Comparison of ENCODE assay signal across 8 cellular contexts in the genomic region with DNA sequence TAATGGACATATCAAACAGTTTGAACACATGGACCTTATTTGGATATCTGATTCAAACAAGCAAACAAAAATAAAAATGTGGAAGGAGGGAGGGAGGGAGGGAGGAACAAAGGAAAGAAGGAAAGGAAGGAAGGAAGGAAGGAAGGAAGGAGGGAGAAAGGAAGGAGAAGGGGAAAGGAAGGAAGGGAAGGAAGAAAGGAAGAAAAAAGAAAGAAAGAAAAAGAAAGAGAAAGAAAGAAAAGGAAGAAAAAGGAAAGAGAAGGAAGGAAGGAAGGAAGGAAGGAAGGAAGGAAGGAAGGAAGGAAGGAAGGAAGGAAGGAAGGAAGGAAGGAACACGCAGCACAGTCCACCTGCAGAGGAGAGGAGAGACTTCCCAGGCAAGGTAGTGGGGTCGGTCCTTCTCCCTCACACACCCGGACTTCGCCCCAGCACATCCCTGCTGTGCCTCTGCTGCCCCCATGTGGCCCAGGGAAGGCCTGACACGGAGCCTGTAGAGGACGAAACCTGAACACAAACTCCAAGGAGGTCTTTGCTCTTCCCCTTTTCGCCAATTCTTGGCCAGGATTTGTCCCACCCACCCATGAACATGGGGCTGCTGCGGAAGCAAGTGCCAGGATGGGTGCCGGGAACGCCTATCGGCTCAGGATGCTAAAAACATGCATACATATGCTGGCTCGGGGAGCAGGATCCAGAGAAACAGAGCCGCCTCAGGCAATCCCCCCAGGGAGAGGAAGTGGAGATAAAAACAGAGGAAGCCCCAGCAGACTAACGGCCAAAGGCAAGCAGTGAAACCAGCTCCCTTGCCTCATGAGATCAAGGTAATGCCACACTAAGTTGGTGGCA. TPM values are rescaled to one million over a fixed set of nuclear protein-coding genes. Genes with fewer than 3 reads are reported as not detected.
DNase-seq lines count a peak whose midpoint lies in the region; ATAC-seq lines count a peak whose summit lies in the region.

No MANE protein-coding gene starts in this region.

- H3K9me3 Mint-ChIP-seq in activated CD4-positive, alpha-beta memory T cell treated with anti-CD3 and anti-CD28 coated beads, Interleukin-2, amount 10 ng/mL, durations not matched to agents 7 days and 5 days: no peaks in the 10 kb centered on the region
- no peaks in the 10 kb centered on the region for H3K9me3 Mint-ChIP-seq in memory B cell

- CTCF ChIA-PET in activated CD4-positive, alpha-beta memory T cell treated with anti-CD3 and anti-CD28 coated beads, Interleukin-2, amount 10 ng/mL, durations not matched to agents 7 days and 5 days (lab: Charles Lee): interaction anchor here (0.8 to 8.7 kb wide), 9 partner anchors 8 to 273 kb away, joined by 3 to 117 read pairs (median 4); a partner anchor contains a TSS

- peak in 13 of 14 donors; percentile 22 to 80 (median 65) for DNase-seq in C1 segment of cervical spinal cord (lab: John Stamatoyannopoulos, UW)
- peak; percentile 87 for DNase-seq in NCI-H82 (lab: John Stamatoyannopoulos, UW)
- peak; percentile 78 for DNase-seq in activated CD4-positive, alpha-beta memory T cell treated with anti-CD3 and anti-CD28 coated beads, Interleukin-2, amount 10 ng/mL, durations not matched to agents 7 days and 5 days
- DNase-seq in ecto neural progenitor cell (ENCODE audit: low spot score): peak; percentile 88
- DNase-seq in memory B cell (ENCODE audit: low spot score in 2 of 2): peak; percentile 67 to 71
- DNase-seq in stimulated activated CD8-positive, alpha-beta memory T cell treated with anti-CD3 and anti-CD28 coated beads, Interleukin-12 subunit alpha, Interleukin-12 subunit beta, amount 100 ng/mL, for 4 hours (ENCODE audit: low read depth): peak; percentile 55

- no peaks in the 10 kb centered on the region for H3K27me3 Mint-ChIP-seq in activated CD4-positive, alpha-beta memory T cell treated with anti-CD3 and anti-CD28 coated beads, Interleukin-2, amount 10 ng/mL, durations not matched to agents 7 days and 5 days
- H3K27me3 Mint-ChIP-seq in memory B cell: no peaks in the 10 kb centered on the region

- POLR2A ChIA-PET in activated CD4-positive, alpha-beta memory T cell treated with anti-CD3 and anti-CD28 coated beads, Interleukin-2, amount 10 ng/mL, durations not matched to agents 7 days and 5 days (lab: Charles Lee): no interaction called here

- peaks cover 65% of the 10 kb centered on the region for H3K36me3 Mint-ChIP-seq in activated CD4-positive, alpha-beta memory T cell treated with anti-CD3 and anti-CD28 coated beads, Interleukin-2, amount 10 ng/mL, durations not matched to agents 7 days and 5 days (ENCODE audit: low read depth)
- H3K36me3 Mint-ChIP-seq in memory B cell: peaks cover 11% of the 10 kb centered on the region

- H3K27ac Mint-ChIP-seq in activated CD4-positive, alpha-beta memory T cell treated with anti-CD3 and anti-CD28 coated beads, Interleukin-2, amount 10 ng/mL, durations not matched to agents 7 days and 5 days: peak overlapping the region; percentile 52
- peak overlapping the region; percentile 84 for H3K27ac Mint-ChIP-seq in memory B cell

- ATAC-seq in GM19351 (IDR thresholded peaks at IDR 0.05; ENCODE audit: unreplicated experiment) (peak; percentile 73), HG03457 (IDR thresholded peaks at IDR 0.05; ENCODE audit: unreplicated experiment) (peak; percentile 49), memory B cell (ENCODE audit: low read depth) (peak; percentile 86)

- H3K4me1 Mint-ChIP-seq in activated CD4-positive, alpha-beta memory T cell treated with anti-CD3 and anti-CD28 coated beads, Interleukin-2, amount 10 ng/mL, durations not matched to agents 7 days and 5 days: peaks cover 39% of the 10 kb centered on the region
- peaks cover 19% of the 10 kb centered on the region for H3K4me1 Mint-ChIP-seq in memory B cell

- H3K4me3 Mint-ChIP-seq in activated CD4-positive, alpha-beta memory T cell treated with anti-CD3 and anti-CD28 coated beads, Interleukin-2, amount 10 ng/mL, durations not matched to agents 7 days and 5 days: peak overlapping the region; percentile 0
- peak overlapping the region; percentile 74 for H3K4me3 Mint-ChIP-seq in memory B cell

RNA-seq across cellular contexts. Expression of a gene that starts 52.3 kb away (rescaled TPM):
- under 1 TPM; 0.53 to 0.91 TPM for total RNA-seq in activated CD4-positive, alpha-beta memory T cell treated with anti-CD3 and anti-CD28 coated beads, Interleukin-2, amount 10 ng/mL, durations not matched to agents 7 days and 5 days

Comparison
In these comparisons a context has a peak if more than half of its experiments do, and no peak if none do; other contexts are left out.
1. Peak in every context shown above with its lines: DNase-seq and ATAC-seq.